18 cellular contexts compared by ENCODE assay signal in the genomic region with DNA sequence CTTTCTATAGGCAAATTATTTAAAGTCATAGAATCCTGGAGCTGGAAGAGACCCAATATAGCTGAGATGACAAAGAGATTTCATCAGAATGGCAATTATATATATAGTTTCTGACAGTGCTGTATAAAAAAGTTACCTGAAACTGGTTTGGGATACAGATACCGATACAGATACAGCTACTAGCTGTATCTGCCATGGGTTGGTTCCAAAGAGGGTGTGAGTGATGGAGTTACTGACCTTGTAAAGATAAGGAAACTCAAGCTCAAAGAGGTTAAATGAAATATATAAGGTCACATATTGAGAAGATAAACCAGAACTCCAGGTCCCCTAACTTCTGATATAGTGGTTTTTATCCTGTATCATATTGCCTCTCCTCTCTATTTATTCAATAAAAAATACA. TPM values are rescaled to one million over a fixed set of nuclear protein-coding genes. Genes with fewer than 3 reads are reported as not detected.
DNase-seq lines count a peak whose midpoint lies in the region; ATAC-seq and TF ChIP-seq lines count a peak whose summit lies in the region.
"Had no signal": no experiment of that assay in that cellular context is flagged by ENCODE, and none has a peak within 500 bp of the region (broad histone marks: within the 10 kb centered on the region; RNA-seq: fewer than 3 reads in every experiment).

No MANE protein-coding gene starts in this region.

- H3K4me2 ChIP-seq in OCI-LY7 (ENCODE audit: low read length) = peak overlapping the region; percentile 27
- H3K4me2 ChIP-seq: neural progenitor cell had no signal

- intact Hi-C loops in OCI-LY7 (cut with micrococcal nuclease; ENCODE audit: unreplicated experiment) = no loop called here
- intact Hi-C loops in breast epithelium (cut with DNase I; ENCODE audit: low total_unique reads) = no loop called here

- H3K36me3 ChIP-seq in OCI-LY7 (ENCODE audit: insufficient read depth, low read length) (peaks cover 98% of the 10 kb centered on the region), breast epithelium (no peaks in the 10 kb centered on the region)
- H3K36me3 ChIP-seq: neural progenitor cell, sigmoid colon, uterus had no signal

- no peaks in the 10 kb centered on the region for H3K9me2 ChIP-seq in OCI-LY7 (ENCODE audit: insufficient read depth, low read length)

- no peak overlapping the region for H2AFZ ChIP-seq in OCI-LY7 (ENCODE audit: low read length)
- H2AFZ ChIP-seq: neural progenitor cell had no signal

- H3K9me3 ChIP-seq in OCI-LY7 (ENCODE audit: low read length) = no peaks in the 10 kb centered on the region
- H3K9me3 ChIP-seq in breast epithelium = no peaks in the 10 kb centered on the region
- H3K9me3 ChIP-seq: sigmoid colon, uterus had no signal

- POLR2A ChIA-PET in OCI-LY7 (lab: Charles Lee) = interaction anchor here (0.5 to 2.6 kb wide), 11 partner anchors 8 to 958 kb away, joined by 3 to 15 read pairs (median 5); no protein-coding TSS in a partner anchor

- no peaks in the 10 kb centered on the region for H3K9me3 Mint-ChIP-seq in activated T-cell treated with anti-CD3 and anti-CD28 coated beads, Interleukin-2, amount 50 U/mL, for 4 hours
- H3K9me3 Mint-ChIP-seq in stimulated activated effector memory CD8-positive, alpha-beta T cell treated with anti-CD3 and anti-CD28 coated beads, Interleukin-12 subunit alpha, Interleukin-12 subunit beta, amount 100 ng/mL, for 72 hours = no peaks in the 10 kb centered on the region
- no peaks in the 10 kb centered on the region for H3K9me3 Mint-ChIP-seq in activated CD8-positive, alpha-beta memory T cell treated with anti-CD3 and anti-CD28 coated beads, Interleukin-2, amount 10 ng/mL, durations not matched to agents 7 days and 5 days (ENCODE audit: low read depth)
- H3K9me3 Mint-ChIP-seq: activated naive CD4-positive, alpha-beta T cell treated with anti-CD3 and anti-CD28 coated beads, Interleukin-2, amount 10 ng/mL, durations not matched to agents 7 days and 5 days; neural progenitor cell had no signal

- H3K4me3 ChIP-seq in OCI-LY7 (ENCODE audit: low read depth, low read length, poor library complexity, severe bottlenecking) (no peak overlapping the region), breast epithelium (no peak overlapping the region)
- H3K4me3 ChIP-seq: neural progenitor cell, sigmoid colon, uterus had no signal

- TF ChIP-seq POLR2A in breast epithelium (IDR thresholded peaks at IDR 0.05) = no peak

- CTCF ChIA-PET in OCI-LY7 (lab: Charles Lee; ENCODE audit: unreplicated experiment) = no interaction called here
- CTCF ChIA-PET in activated CD8-positive, alpha-beta memory T cell treated with anti-CD3 and anti-CD28 coated beads, Interleukin-2, amount 10 ng/mL, durations not matched to agents 7 days and 5 days (lab: Charles Lee) = interaction anchor here (1.6 to 2.5 kb wide), 3 partner anchors 10 to 198 kb away, joined by 3 to 9 read pairs (median 6); no protein-coding TSS in a partner anchor

- H3K36me3 Mint-ChIP-seq in activated T-cell treated with anti-CD3 and anti-CD28 coated beads, Interleukin-2, amount 50 U/mL, for 4 hours (ENCODE audit: insufficient read depth) = peaks cover 45% of the 10 kb centered on the region
- peaks cover 30% of the 10 kb centered on the region for H3K36me3 Mint-ChIP-seq in stimulated activated effector memory CD8-positive, alpha-beta T cell treated with anti-CD3 and anti-CD28 coated beads, Interleukin-12 subunit alpha, Interleukin-12 subunit beta, amount 100 ng/mL, for 72 hours
- H3K36me3 Mint-ChIP-seq in activated CD8-positive, alpha-beta memory T cell treated with anti-CD3 and anti-CD28 coated beads, Interleukin-2, amount 10 ng/mL, durations not matched to agents 7 days and 5 days = peaks cover 34% of the 10 kb centered on the region

- peak overlapping the region; percentile 80 for H3K27ac Mint-ChIP-seq in stimulated activated effector memory CD8-positive, alpha-beta T cell treated with anti-CD3 and anti-CD28 coated beads, Interleukin-12 subunit alpha, Interleukin-12 subunit beta, amount 100 ng/mL, for 72 hours
- no peak overlapping the region for H3K27ac Mint-ChIP-seq in activated CD8-positive, alpha-beta memory T cell treated with anti-CD3 and anti-CD28 coated beads, Interleukin-2, amount 10 ng/mL, durations not matched to agents 7 days and 5 days
- H3K27ac Mint-ChIP-seq: activated naive CD4-positive, alpha-beta T cell treated with anti-CD3 and anti-CD28 coated beads, Interleukin-2, amount 10 ng/mL, durations not matched to agents 7 days and 5 days; neural progenitor cell had no signal

- peaks cover 71% of the 10 kb centered on the region for H4K20me1 ChIP-seq in OCI-LY7 (ENCODE audit: insufficient read depth, low read length)

- peak; percentile 8 to 21 for ATAC-seq in activated T-cell treated with anti-CD3 and anti-CD28 coated beads, Interleukin-2, amount 50 U/mL, for 4 hours
- ATAC-seq in stimulated activated effector memory CD8-positive, alpha-beta T cell treated with anti-CD3 and anti-CD28 coated beads, Interleukin-12 subunit alpha, Interleukin-12 subunit beta, amount 100 ng/mL, for 72 hours = no peak
- no peak for ATAC-seq in activated CD8-positive, alpha-beta memory T cell treated with anti-CD3 and anti-CD28 coated beads, Interleukin-2, amount 10 ng/mL, durations not matched to agents 7 days and 5 days
- ATAC-seq: Right ventricle myocardium inferior had no signal

- H3K79me2 ChIP-seq in OCI-LY7 (ENCODE audit: insufficient read depth, low read depth, low read length) = peaks cover 100% of the 10 kb centered on the region

- H3K27me3 Mint-ChIP-seq in activated T-cell treated with anti-CD3 and anti-CD28 coated beads, Interleukin-2, amount 50 U/mL, for 4 hours (ENCODE audit: low read depth) = no peaks in the 10 kb centered on the region
- H3K27me3 Mint-ChIP-seq in activated CD8-positive, alpha-beta memory T cell treated with anti-CD3 and anti-CD28 coated beads, Interleukin-2, amount 10 ng/mL, durations not matched to agents 7 days and 5 days = no peaks in the 10 kb centered on the region
- H3K27me3 Mint-ChIP-seq: activated naive CD4-positive, alpha-beta T cell treated with anti-CD3 and anti-CD28 coated beads, Interleukin-2, amount 10 ng/mL, durations not matched to agents 7 days and 5 days had no signal

- no TSS peak for BruUV-seq in OCI-LY7 (replicated peaks; lab: Mats Ljungman, UMichigan)

- peak overlapping the region; percentile 55 for H3K4me3 Mint-ChIP-seq in activated T-cell treated with anti-CD3 and anti-CD28 coated beads, Interleukin-2, amount 50 U/mL, for 4 hours
- no peak overlapping the region for H3K4me3 Mint-ChIP-seq in stimulated activated effector memory CD8-positive, alpha-beta T cell treated with anti-CD3 and anti-CD28 coated beads, Interleukin-12 subunit alpha, Interleukin-12 subunit beta, amount 100 ng/mL, for 72 hours
- H3K4me3 Mint-ChIP-seq in activated CD8-positive, alpha-beta memory T cell treated with anti-CD3 and anti-CD28 coated beads, Interleukin-2, amount 10 ng/mL, durations not matched to agents 7 days and 5 days = no peak overlapping the region
- H3K4me3 Mint-ChIP-seq: activated naive CD4-positive, alpha-beta T cell treated with anti-CD3 and anti-CD28 coated beads, Interleukin-2, amount 10 ng/mL, durations not matched to agents 7 days and 5 days; neural progenitor cell had no signal

- H3K4me1 ChIP-seq in OCI-LY7 (ENCODE audit: insufficient read depth, low read length, poor library complexity, severe bottlenecking) (peaks cover 93% of the 10 kb centered on the region), breast epithelium (peaks cover 3 to 13% of the 10 kb centered on the region in 2 donors)

- TF ChIP-seq CTCF in OCI-LY7 (conservative IDR thresholded peaks at IDR 0.05; ENCODE audit: low read length) (no peak), breast epithelium (IDR thresholded peaks at IDR 0.05) (no peak)

- H3K27ac ChIP-seq in OCI-LY7 (ENCODE audit: low read depth, low read length, poor library complexity, severe bottlenecking) (no peak overlapping the region), breast epithelium (peak overlapping the region; percentile 20 to 67)

- peaks cover 88% of the 10 kb centered on the region for H3K4me1 Mint-ChIP-seq in activated T-cell treated with anti-CD3 and anti-CD28 coated beads, Interleukin-2, amount 50 U/mL, for 4 hours (ENCODE audit: low read depth)
- H3K4me1 Mint-ChIP-seq in stimulated activated effector memory CD8-positive, alpha-beta T cell treated with anti-CD3 and anti-CD28 coated beads, Interleukin-12 subunit alpha, Interleukin-12 subunit beta, amount 100 ng/mL, for 72 hours = peaks cover 70% of the 10 kb centered on the region
- peaks cover 66% of the 10 kb centered on the region for H3K4me1 Mint-ChIP-seq in activated CD8-positive, alpha-beta memory T cell treated with anti-CD3 and anti-CD28 coated beads, Interleukin-2, amount 10 ng/mL, durations not matched to agents 7 days and 5 days

- no peaks in the 10 kb centered on the region for H3K27me3 ChIP-seq in breast epithelium
- H3K27me3 ChIP-seq: neural progenitor cell, sigmoid colon, uterus had no signal

- DNase-seq in activated T-cell treated with anti-CD3 and anti-CD28 coated beads, Interleukin-2, amount 50 U/mL, for 4 hours = no peak
- DNase-seq in activated T-cell treated with anti-CD3 and anti-CD28 coated beads, Interleukin-2, amount 50 U/mL, for 1 hour = no peak
- DNase-seq in OCI-LY7 (ENCODE audit: low spot score) = no peak
- DNase-seq in breast epithelium (ENCODE audit: low spot score in 2 of 2) = no peak
- no peak for DNase-seq in stimulated activated effector memory CD8-positive, alpha-beta T cell treated with anti-CD3 and anti-CD28 coated beads, Interleukin-12 subunit alpha, Interleukin-12 subunit beta, amount 100 ng/mL, for 72 hours (ENCODE audit: low spot score in 2 of 2)
- no peak for DNase-seq in RKO (ENCODE audit: low spot score)
- no peak for DNase-seq in hepatic stellate cell (ENCODE audit: low spot score)
- DNase-seq in activated CD8-positive, alpha-beta memory T cell treated with anti-CD3 and anti-CD28 coated beads, Interleukin-2, amount 10 ng/mL, durations not matched to agents 7 days and 5 days = no peak
- DNase-seq: activated naive CD4-positive, alpha-beta T cell treated with anti-CD3 and anti-CD28 coated beads, Interleukin-2, amount 10 ng/mL, durations not matched to agents 7 days and 5 days; C1 segment of cervical spinal cord; effector CD4-positive, alpha-beta T cell; erythroblast; NCI-H1048; NCI-H187; sigmoid colon; uterus had no signal

RNA-seq across cellular contexts. Expression of a gene that starts 10.9 kb away (rescaled TPM):
- 10 to 100 TPM; 49.0 to 71.8 (median 68.1) TPM for total RNA-seq in activated T-cell treated with anti-CD3 and anti-CD28 coated beads, Interleukin-2, amount 50 U/mL, for 4 hours
- 108 and 110 TPM in 2 replicates for total RNA-seq in OCI-LY7 (2014; rRNA removed; shearing (Covaris generic))
- total RNA-seq in OCI-LY7 (2022) = 174 and 211 TPM in 2 replicates
- total RNA-seq in breast epithelium = 10 to 100 TPM; 31.8 to 51.7 (median 40.6) TPM
- 10 to 100 TPM; 39.0 to 40.1 TPM for total RNA-seq in activated CD8-positive, alpha-beta memory T cell treated with anti-CD3 and anti-CD28 coated beads, Interleukin-2, amount 10 ng/mL, durations not matched to agents 7 days and 5 days

Comparison
In these comparisons a context has a peak if more than half of its experiments do, and no peak if none do; other contexts are left out.
1. ATAC-seq: peak in activated T-cell treated with anti-CD3 and anti-CD28 coated beads, Interleukin-2, amount 50 U/mL, for 4 hours (2 of 2); none in stimulated activated effector memory CD8-positive, alpha-beta T cell treated with anti-CD3 and anti-CD28 coated beads, Interleukin-12 subunit alpha, Interleukin-12 subunit beta, amount 100 ng/mL, for 72 hours (single experiment) and activated CD8-positive, alpha-beta memory T cell treated with anti-CD3 and anti-CD28 coated beads, Interleukin-2, amount 10 ng/mL, durations not matched to agents 7 days and 5 days (single experiment).